1 cellular context compared by ENCODE assay signal in the genomic region with DNA sequence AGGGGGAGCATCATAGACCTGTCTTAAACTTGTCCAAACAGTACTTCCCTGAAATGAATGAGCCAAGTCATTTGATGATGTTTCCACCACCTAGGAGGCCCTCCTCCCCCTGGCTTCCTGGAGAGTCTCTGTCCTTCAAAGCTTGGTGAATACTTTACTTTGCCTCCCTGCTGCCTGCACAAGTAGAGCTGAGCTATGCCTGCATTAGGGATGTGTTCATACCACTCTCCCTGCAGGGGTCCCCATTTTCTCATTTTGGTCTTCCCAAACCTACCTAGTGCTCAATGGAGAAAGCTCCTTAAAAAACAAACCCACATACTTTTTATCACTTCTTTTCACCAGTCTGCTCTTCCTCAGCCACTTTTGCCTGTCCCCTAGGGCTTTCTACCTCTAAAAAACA.
TF ChIP-seq lines count a peak whose summit lies in the region.

No MANE protein-coding gene starts in this region.

TF ChIP-seq in liver, 16 proteins besides CTCF, POLR2A, EP300 and RAD21 (continued from another document):
- TF ChIP-seq HNF4G (IDR thresholded peaks at IDR 0.05), result no peak
- TF ChIP-seq, protein P1, sequence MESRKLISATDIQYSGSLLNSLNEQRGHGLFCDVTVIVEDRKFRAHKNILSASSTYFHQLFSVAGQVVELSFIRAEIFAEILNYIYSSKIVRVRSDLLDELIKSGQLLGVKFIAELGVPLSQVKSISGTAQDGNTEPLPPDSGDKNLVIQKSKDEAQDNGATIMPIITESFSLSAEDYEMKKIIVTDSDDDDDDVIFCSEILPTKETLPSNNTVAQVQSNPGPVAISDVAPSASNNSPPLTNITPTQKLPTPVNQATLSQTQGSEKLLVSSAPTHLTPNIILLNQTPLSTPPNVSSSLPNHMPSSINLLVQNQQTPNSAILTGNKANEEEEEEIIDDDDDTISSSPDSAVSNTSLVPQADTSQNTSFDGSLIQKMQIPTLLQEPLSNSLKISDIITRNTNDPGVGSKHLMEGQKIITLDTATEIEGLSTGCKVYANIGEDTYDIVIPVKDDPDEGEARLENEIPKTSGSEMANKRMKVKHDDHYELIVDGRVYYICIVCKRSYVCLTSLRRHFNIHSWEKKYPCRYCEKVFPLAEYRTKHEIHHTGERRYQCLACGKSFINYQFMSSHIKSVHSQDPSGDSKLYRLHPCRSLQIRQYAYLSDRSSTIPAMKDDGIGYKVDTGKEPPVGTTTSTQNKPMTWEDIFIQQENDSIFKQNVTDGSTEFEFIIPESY (IDR thresholded peaks at IDR 0.05), result no peak
- TF ChIP-seq NR2F2 (IDR thresholded peaks at IDR 0.05), result no peak
- TF ChIP-seq JUND (IDR thresholded peaks at IDR 0.05), result no peak
- TF ChIP-seq, protein P2, sequence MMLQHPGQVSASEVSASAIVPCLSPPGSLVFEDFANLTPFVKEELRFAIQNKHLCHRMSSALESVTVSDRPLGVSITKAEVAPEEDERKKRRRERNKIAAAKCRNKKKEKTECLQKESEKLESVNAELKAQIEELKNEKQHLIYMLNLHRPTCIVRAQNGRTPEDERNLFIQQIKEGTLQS (IDR thresholded peaks at IDR 0.05), result no peak
- TF ChIP-seq, protein P3, sequence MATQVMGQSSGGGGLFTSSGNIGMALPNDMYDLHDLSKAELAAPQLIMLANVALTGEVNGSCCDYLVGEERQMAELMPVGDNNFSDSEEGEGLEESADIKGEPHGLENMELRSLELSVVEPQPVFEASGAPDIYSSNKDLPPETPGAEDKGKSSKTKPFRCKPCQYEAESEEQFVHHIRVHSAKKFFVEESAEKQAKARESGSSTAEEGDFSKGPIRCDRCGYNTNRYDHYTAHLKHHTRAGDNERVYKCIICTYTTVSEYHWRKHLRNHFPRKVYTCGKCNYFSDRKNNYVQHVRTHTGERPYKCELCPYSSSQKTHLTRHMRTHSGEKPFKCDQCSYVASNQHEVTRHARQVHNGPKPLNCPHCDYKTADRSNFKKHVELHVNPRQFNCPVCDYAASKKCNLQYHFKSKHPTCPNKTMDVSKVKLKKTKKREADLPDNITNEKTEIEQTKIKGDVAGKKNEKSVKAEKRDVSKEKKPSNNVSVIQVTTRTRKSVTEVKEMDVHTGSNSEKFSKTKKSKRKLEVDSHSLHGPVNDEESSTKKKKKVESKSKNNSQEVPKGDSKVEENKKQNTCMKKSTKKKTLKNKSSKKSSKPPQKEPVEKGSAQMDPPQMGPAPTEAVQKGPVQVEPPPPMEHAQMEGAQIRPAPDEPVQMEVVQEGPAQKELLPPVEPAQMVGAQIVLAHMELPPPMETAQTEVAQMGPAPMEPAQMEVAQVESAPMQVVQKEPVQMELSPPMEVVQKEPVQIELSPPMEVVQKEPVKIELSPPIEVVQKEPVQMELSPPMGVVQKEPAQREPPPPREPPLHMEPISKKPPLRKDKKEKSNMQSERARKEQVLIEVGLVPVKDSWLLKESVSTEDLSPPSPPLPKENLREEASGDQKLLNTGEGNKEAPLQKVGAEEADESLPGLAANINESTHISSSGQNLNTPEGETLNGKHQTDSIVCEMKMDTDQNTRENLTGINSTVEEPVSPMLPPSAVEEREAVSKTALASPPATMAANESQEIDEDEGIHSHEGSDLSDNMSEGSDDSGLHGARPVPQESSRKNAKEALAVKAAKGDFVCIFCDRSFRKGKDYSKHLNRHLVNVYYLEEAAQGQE (IDR thresholded peaks at IDR 0.05), result no peak
- TF ChIP-seq GABPA (IDR thresholded peaks at IDR 0.05 in 1 of 2, conservative IDR thresholded peaks at IDR 0.05 in 1 of 2), result no peak
- no peak for TF ChIP-seq FOXA2 (IDR thresholded peaks at IDR 0.05)
- no peak for TF ChIP-seq SP1 (IDR thresholded peaks at IDR 0.05)
- TF ChIP-seq, protein P4, sequence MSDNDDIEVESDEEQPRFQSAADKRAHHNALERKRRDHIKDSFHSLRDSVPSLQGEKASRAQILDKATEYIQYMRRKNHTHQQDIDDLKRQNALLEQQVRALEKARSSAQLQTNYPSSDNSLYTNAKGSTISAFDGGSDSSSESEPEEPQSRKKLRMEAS (IDR thresholded peaks at IDR 0.05), result no peak
- no peak for TF ChIP-seq HNF4A (conservative IDR thresholded peaks at IDR 0.05)
- TF ChIP-seq RXRA (IDR thresholded peaks at IDR 0.05), result no peak
- no peak for TF ChIP-seq TAF1 (conservative IDR thresholded peaks at IDR 0.05)
- no peak for TF ChIP-seq FOXA1 (IDR thresholded peaks at IDR 0.05)
